ENCODE assay signal across 8 cellular contexts in the genomic region with DNA sequence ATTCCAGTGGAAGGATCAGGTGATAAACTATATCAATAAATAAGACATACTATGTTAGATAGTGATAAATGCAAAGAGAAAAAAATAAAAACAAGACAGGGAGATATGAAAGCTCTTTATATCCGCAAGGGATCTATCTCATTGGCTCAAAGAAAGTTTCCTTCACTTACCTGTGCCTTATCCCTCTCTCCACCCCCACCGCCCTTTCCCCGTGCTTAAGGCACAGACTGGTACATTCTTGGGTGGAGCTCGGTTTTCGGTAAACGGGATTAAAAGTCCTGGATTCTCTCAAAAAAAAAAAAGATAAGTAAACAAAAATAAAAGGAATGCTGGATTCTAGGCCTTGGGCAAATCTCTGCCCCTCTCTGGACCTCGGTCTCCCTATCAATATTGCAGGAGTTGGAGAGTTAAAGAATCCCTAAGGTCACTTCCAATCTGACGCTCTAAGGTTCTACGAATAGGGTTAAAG. TPM values are rescaled to one million over a fixed set of nuclear protein-coding genes. Genes with fewer than 3 reads are reported as not detected.
DNase-seq lines count a peak whose midpoint lies in the region; ATAC-seq and TF ChIP-seq lines count a peak whose summit lies in the region.

No MANE protein-coding gene starts in this region.

- no peaks in the 10 kb centered on the region for H3K36me3 ChIP-seq in KMS-11 (ENCODE audit: insufficient read depth)

- H3K27me3 ChIP-seq in KMS-11 (ENCODE audit: insufficient read depth, low read depth) = no peaks in the 10 kb centered on the region

- H4K20me1 ChIP-seq in KMS-11 (ENCODE audit: insufficient read depth) = no peaks in the 10 kb centered on the region

- H3K4me1 Mint-ChIP-seq in natural killer cell = peaks cover 45 to 48% of the 10 kb centered on the region in 2 donors

- H3K36me3 Mint-ChIP-seq in natural killer cell = no peaks in the 10 kb centered on the region

- peaks cover 21% of the 10 kb centered on the region for H3K4me1 ChIP-seq in KMS-11 (ENCODE audit: low read depth, poor library complexity, severe bottlenecking)

- H3K4me3 Mint-ChIP-seq in natural killer cell = peak overlapping the region; percentile 94

- peaks cover 7% of the 10 kb centered on the region; the same call in 1 of the 2 replicates for H3K79me2 ChIP-seq in KMS-11 (ENCODE audit: insufficient read depth, low read depth)

- intact Hi-C loops in natural killer cell (cut with micrococcal nuclease) = loop anchor here (5.0 kb wide), 2 partner anchors 91 to 119 kb away; a partner anchor contains a TSS

- H3K27ac Mint-ChIP-seq in natural killer cell = peak overlapping the region; percentile 96 to 100

- H3K9ac ChIP-seq in KMS-11 = peak overlapping the region; percentile 27; the same call in 1 of the 2 replicates

- TF ChIP-seq CTCF in AG10803 (conservative IDR thresholded peaks at IDR 0.05; ENCODE audit: low read length) (no peak), KMS-11 (conservative IDR thresholded peaks at IDR 0.05; ENCODE audit: low read depth, low read length) (peak; percentile 34; the same call in 1 of the 2 replicates), choroid plexus epithelial cell (conservative IDR thresholded peaks at IDR 0.05; ENCODE audit: low read depth, low read length) (no peak), natural killer cell (IDR thresholded peaks at IDR 0.05) (no peak)

- H3K4me3 ChIP-seq in AG10803 (ENCODE audit: low read length) = peak overlapping the region; percentile 83
- H3K4me3 ChIP-seq in KMS-11 (IDR thresholded peaks at IDR 0.05; ENCODE audit: insufficient read depth, low read depth, low read length) = peak overlapping the region; percentile 41
- peak overlapping the region; percentile 73 for H3K4me3 ChIP-seq in choroid plexus epithelial cell (ENCODE audit: low read depth, low read length)

- DNase-seq in AG10803 (ENCODE audit: low read depth) = no peak
- DNase-seq in choroid plexus epithelial cell (ENCODE audit: low read depth) = peak; percentile 6
- DNase-seq in natural killer cell = no peak
- DNase-seq in NCI-H2196 treated with DMSO at 0.1 percent for 48 hours (lab: John Stamatoyannopoulos, UW; ENCODE audit: unreplicated experiment) = no peak

- H3K9me3 Mint-ChIP-seq in natural killer cell = no peaks in the 10 kb centered on the region

- peak overlapping the region; percentile 36 for H3K27ac ChIP-seq in KMS-11

- peak overlapping the region; percentile 53; the same call in 1 of the 2 replicates for H2AFZ ChIP-seq in KMS-11 (ENCODE audit: low read depth)

- H3K27me3 Mint-ChIP-seq in natural killer cell (ENCODE audit: low read depth in 2 of 2) = no peaks in the 10 kb centered on the region

- H3K4me2 ChIP-seq in KMS-11 = peak overlapping the region; percentile 94

- ATAC-seq in natural killer cell = no peak
- ATAC-seq in HG03521 (IDR thresholded peaks at IDR 0.05; ENCODE audit: unreplicated experiment) = no peak
- no peak for ATAC-seq in HG02970 (IDR thresholded peaks at IDR 0.05; ENCODE audit: low FRiP score, unreplicated experiment)
- ATAC-seq in GM21515 (IDR thresholded peaks at IDR 0.05; ENCODE audit: unreplicated experiment) = no peak

RNA-seq across cellular contexts. Expression of a gene that starts 0.6 kb away (rescaled TPM):
- total RNA-seq in natural killer cell = 10 to 100 TPM; 18.6 to 22.8 (median 18.7) TPM

RNA-seq across cellular contexts. Expression of a gene that starts 2.0 kb away (rescaled TPM):
- total RNA-seq in natural killer cell = 10 to 100 TPM; 13.4 to 20.5 (median 13.5) TPM

RNA-seq across cellular contexts. Expression of a gene that starts 50.2 kb away (rescaled TPM):
- total RNA-seq in natural killer cell = not detected

RNA-seq across cellular contexts. Expression of a gene that starts 58.8 kb away (rescaled TPM):
- total RNA-seq in natural killer cell = under 1 TPM; 0.42 to 0.66 (median 0.65) TPM
